Comparison of ENCODE assay signal across 8 cellular contexts in genomic region chr1:27574871-27575831, GRCh38. TPM values are rescaled to one million over a fixed set of nuclear protein-coding genes. Genes with fewer than 3 reads are reported as not detected.
DNase-seq lines count a peak whose midpoint lies in the region; ATAC-seq, FAIRE-seq and TF ChIP-seq lines count a peak whose summit lies in the region.

No MANE protein-coding gene starts in this region.

- no peak for TF ChIP-seq EP300 in neural cell (conservative IDR thresholded peaks at IDR 0.05; ENCODE audit: poor library complexity, severe bottlenecking)

- no peak overlapping the region for H3K27ac Mint-ChIP-seq in activated T-helper 17 cell treated with anti-CD3 and anti-CD28 coated beads, Interleukin-2, amount 50 U/mL, for 72 hours

- H4K20me1 ChIP-seq in neural cell (ENCODE audit: insufficient read depth) = peaks cover 7% of the 10 kb centered on the region

- H3K9me2 ChIP-seq in neural cell (ENCODE audit: insufficient read depth, low read length) = no peaks in the 10 kb centered on the region

- ATAC-seq in activated T-helper 17 cell treated with anti-CD3 and anti-CD28 coated beads, Interleukin-2, amount 50 U/mL, for 72 hours (replicated peaks) = no peak
- no peak for ATAC-seq in HG03108 (IDR thresholded peaks at IDR 0.05; ENCODE audit: unreplicated experiment)

- no peaks in the 10 kb centered on the region for H3K36me3 Mint-ChIP-seq in activated T-helper 17 cell treated with anti-CD3 and anti-CD28 coated beads, Interleukin-2, amount 50 U/mL, for 72 hours (ENCODE audit: low read depth)

- H3K4me1 ChIP-seq in HEK293 (ENCODE audit: control insufficient read depth, insufficient read depth, low read length) = peaks cover 9% of the 10 kb centered on the region

- TF ChIP-seq CTCF in HEK293 (tag by site-specific recombination; IDR thresholded peaks at IDR 0.05) (peak; percentile 93), fibroblast of pulmonary artery (IDR thresholded peaks at IDR 0.05; ENCODE audit: low read length, missing control alignments) (no peak), neural cell (IDR thresholded peaks at IDR 0.05; ENCODE audit: poor library complexity, severe bottlenecking) (peak; percentile 53)

- no peaks in the 10 kb centered on the region for H3K9me3 Mint-ChIP-seq in activated T-helper 17 cell treated with anti-CD3 and anti-CD28 coated beads, Interleukin-2, amount 50 U/mL, for 72 hours

- DNase-seq in RPMI7951 (ENCODE audit: low read depth) (peak; percentile 63), fibroblast of pulmonary artery (ENCODE audit: low read depth) (peak; percentile 82), GM19239 (ENCODE audit: insufficient read length, low spot score) (no peak), foreskin melanocyte (no peak)

- no peak overlapping the region for H2AFZ ChIP-seq in neural cell (ENCODE audit: low read depth, low read length)

- no peak for FAIRE-seq in GM19239 (lab: Jason Lieb, UNC)

- peaks cover 8% of the 10 kb centered on the region for H3K4me1 Mint-ChIP-seq in activated T-helper 17 cell treated with anti-CD3 and anti-CD28 coated beads, Interleukin-2, amount 50 U/mL, for 72 hours

- H3K27me3 ChIP-seq in neural cell (ENCODE audit: insufficient read depth, low read depth, low read length) = no peaks in the 10 kb centered on the region

- H3K79me2 ChIP-seq in neural cell (replicated peaks; ENCODE audit: insufficient read depth, low read length) = peaks cover 67% of the 10 kb centered on the region

- no peak for TF ChIP-seq RAD21 in neural cell (conservative IDR thresholded peaks at IDR 0.05)

- CTCF ChIA-PET in HEK293 (lab: Yijun Ruan, JAX) = interaction anchor here (0.6 to 3.5 kb wide), 21 partner anchors 8 to 674 kb away, joined by 3 to 33 read pairs (median 4); partner anchors contain the start of gene AHDC1

- H3K27ac ChIP-seq in HEK293 (ENCODE audit: extremely low read depth, low read depth, low read length) (peak overlapping the region; percentile 53), neural cell (ENCODE audit: low read length) (no peak overlapping the region)

- no peak overlapping the region for H3K4me2 ChIP-seq in neural cell (ENCODE audit: low read length)

- H3K9ac ChIP-seq in neural cell (ENCODE audit: low read length) = peak overlapping the region; percentile 31

- peaks cover 3% of the 10 kb centered on the region for H3K27me3 Mint-ChIP-seq in activated T-helper 17 cell treated with anti-CD3 and anti-CD28 coated beads, Interleukin-2, amount 50 U/mL, for 72 hours

- H3K4me3 ChIP-seq in HEK293 (ENCODE audit: low read depth, low read length) (peak overlapping the region; percentile 36), fibroblast of pulmonary artery (replicated peaks; ENCODE audit: low read depth, low read length) (peak overlapping the region; percentile 25), neural cell (ENCODE audit: low read length) (peak overlapping the region; percentile 43)

- H3F3A ChIP-seq in neural cell (ENCODE audit: insufficient read depth, low read length, poor library complexity, severe bottlenecking) = peaks cover 3% of the 10 kb centered on the region

- H3K9me3 ChIP-seq in HEK293 (ENCODE audit: control insufficient read depth, insufficient read depth, low read depth, low read length) = no peaks in the 10 kb centered on the region
- no peaks in the 10 kb centered on the region for H3K9me3 ChIP-seq in neural cell (ENCODE audit: low read length)

- no peaks in the 10 kb centered on the region for H3K36me3 ChIP-seq in HEK293 (ENCODE audit: control insufficient read depth in 2 of 2, insufficient read depth in 1 of 2, low read length in 2 of 2)
- no peaks in the 10 kb centered on the region for H3K36me3 ChIP-seq in neural cell (ENCODE audit: insufficient read depth, low read length)

- no peak overlapping the region for H3K4me3 Mint-ChIP-seq in activated T-helper 17 cell treated with anti-CD3 and anti-CD28 coated beads, Interleukin-2, amount 50 U/mL, for 72 hours

- POLR2A ChIA-PET in HEK293 (lab: Yijun Ruan, JAX) = interaction anchor here (0.5 to 2.3 kb wide), 11 partner anchors 16 to 325 kb away, joined by 3 to 20 read pairs (median 4); partner anchors contain the start of genes AHDC1 and WASF2

TF ChIP-seq in HEK293, 187 proteins besides CTCF, POLR2A, EP300 and RAD21 (continues in another document):
- TF ChIP-seq HOXC10 (CRISPR knock-in tag; IDR thresholded peaks at IDR 0.05) (no peak), ZNF548 (tag by site-specific recombination; IDR thresholded peaks at IDR 0.05) (no peak), ZSCAN16 (tag by site-specific recombination; IDR thresholded peaks at IDR 0.05) (0 out of 2 replicates have a peak, but pooled peaks have one; percentile 41), ZNF830 (tag by site-specific recombination; IDR thresholded peaks at IDR 0.05; ENCODE audit: low read depth) (no peak), ZNF610 (tag by site-specific recombination; IDR thresholded peaks at IDR 0.05; ENCODE audit: borderline replicate concordance) (no peak), ZNF10 (tag by site-specific recombination; IDR thresholded peaks at IDR 0.05) (0 out of 2 replicates have a peak, but pooled peaks have one; percentile 24), EGR2 (tag by site-specific recombination; IDR thresholded peaks at IDR 0.05; ENCODE audit: low read depth) (peak; percentile 90), ZNF660 (tag by site-specific recombination; IDR thresholded peaks at IDR 0.05) (peak; percentile 82), ZNF138 (tag by site-specific recombination; IDR thresholded peaks at IDR 0.05; ENCODE audit: borderline replicate concordance) (no peak), GLIS1 (tag by site-specific recombination; IDR thresholded peaks at IDR 0.05) (peak; percentile 89), KLF9 (tag by site-specific recombination; IDR thresholded peaks at IDR 0.05; ENCODE audit: low read depth) (peak; percentile 77), ZEB2 (tag by site-specific recombination; IDR thresholded peaks at IDR 0.05) (peak; percentile 94), ZNF792 (tag by site-specific recombination; IDR thresholded peaks at IDR 0.05) (no peak), ZNF223 (tag by site-specific recombination; IDR thresholded peaks at IDR 0.05) (peak; percentile 94), ZNF423 (tag by site-specific recombination; IDR thresholded peaks at IDR 0.05) (peak; percentile 66), ZNF580 (tag by site-specific recombination; IDR thresholded peaks at IDR 0.05) (0 out of 2 replicates have a peak, but pooled peaks have one; percentile 37), TCF7L2 (IDR thresholded peaks at IDR 0.05; ENCODE audit: borderline replicate concordance, low read depth, low read length) (no peak)

TF ChIP-seq in neural cell, 6 proteins besides CTCF, POLR2A, EP300 and RAD21:
- TF ChIP-seq MXI1 (conservative IDR thresholded peaks at IDR 0.05; ENCODE audit: poor library complexity, severe bottlenecking) (no peak), POLR2AphosphoS5 (IDR thresholded peaks at IDR 0.05) (no peak), REST (IDR thresholded peaks at IDR 0.05; ENCODE audit: borderline replicate concordance) (no peak), EZH2 (IDR thresholded peaks at IDR 0.05; ENCODE audit: borderline replicate concordance, insufficient read depth, low read length, poor library complexity, severe bottlenecking) (no peak)

RNA-seq across cellular contexts. Expression of gene AHDC1, which starts 28.8 kb away (rescaled TPM):
- 5.8 and 7.1 TPM in 2 replicates for total RNA-seq in RPMI7951 (2014; rRNA removed; shearing (Covaris generic))
- 5.3 and 18.4 TPM in 2 replicates for polyA plus RNA-seq in neural cell
- polyA minus RNA-seq in neural cell = 28.0 and 30.7 TPM in 2 replicates
- total RNA-seq in activated T-helper 17 cell treated with anti-CD3 and anti-CD28 coated beads, Interleukin-2, amount 50 U/mL, for 72 hours = 10 to 100 TPM; 13.3 to 22.3 TPM

RNA-seq across cellular contexts. Expression of gene FGR, which starts 59.8 kb away (rescaled TPM):
- total RNA-seq in RPMI7951 (2014; rRNA removed; shearing (Covaris generic)) = not detected in 2 replicates
- polyA plus RNA-seq in neural cell = not detected in 2 replicates
- polyA minus RNA-seq in neural cell = not detected in 2 replicates
- total RNA-seq in activated T-helper 17 cell treated with anti-CD3 and anti-CD28 coated beads, Interleukin-2, amount 50 U/mL, for 72 hours = 1 to 10 TPM in 1 of 2 donors, not detected in 1; 1.2 TPM

Comparison
In these comparisons a context has a peak if more than half of its experiments do, and no peak if none do; other contexts are left out.
1. DNase-seq: peak in RPMI7951 (single experiment) and fibroblast of pulmonary artery (single experiment); none in GM19239 (single experiment) and foreskin melanocyte (single experiment).
2. Peak in every context shown above with its lines, with median percentiles within 50 percentile points of each other: H3K4me3 ChIP-seq.